ENCODE assay signal across 1 cellular context in the genomic region with DNA sequence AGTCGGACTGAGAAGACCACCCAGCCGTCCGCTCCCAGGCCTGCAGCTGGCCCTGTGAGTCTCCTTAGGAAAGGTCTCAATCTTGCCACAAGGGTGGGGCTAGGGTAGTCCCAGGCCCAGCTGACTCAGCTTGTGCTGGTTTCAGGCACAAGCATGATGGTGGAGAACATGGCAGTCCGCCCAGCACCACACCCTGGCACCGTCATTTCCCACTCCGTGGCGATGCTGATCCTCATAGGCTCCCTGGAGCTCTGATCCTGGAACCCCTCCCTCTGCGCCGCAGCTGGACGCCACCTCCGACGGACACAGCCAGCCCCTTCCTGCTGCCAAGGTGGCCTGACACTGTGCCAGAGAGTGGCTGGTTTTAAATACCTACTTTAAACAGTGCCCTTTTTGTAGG.
TF ChIP-seq lines count a peak whose summit lies in the region.

No MANE protein-coding gene starts in this region.

TF ChIP-seq in K562, 482 proteins besides CTCF, POLR2A, EP300 and RAD21:
- TF ChIP-seq ZNF133 (CRISPR knock-in tag; IDR thresholded peaks at IDR 0.05): no peak
- TF ChIP-seq FOXA1 (IDR thresholded peaks at IDR 0.05; ENCODE audit: borderline replicate concordance): no peak
- TF ChIP-seq PPARD (CRISPR knock-in tag; IDR thresholded peaks at IDR 0.05): no peak
- no peak for TF ChIP-seq ILK (tag; IDR thresholded peaks at IDR 0.05; ENCODE audit: borderline replicate concordance, low read depth)
- TF ChIP-seq, protein P1, sequence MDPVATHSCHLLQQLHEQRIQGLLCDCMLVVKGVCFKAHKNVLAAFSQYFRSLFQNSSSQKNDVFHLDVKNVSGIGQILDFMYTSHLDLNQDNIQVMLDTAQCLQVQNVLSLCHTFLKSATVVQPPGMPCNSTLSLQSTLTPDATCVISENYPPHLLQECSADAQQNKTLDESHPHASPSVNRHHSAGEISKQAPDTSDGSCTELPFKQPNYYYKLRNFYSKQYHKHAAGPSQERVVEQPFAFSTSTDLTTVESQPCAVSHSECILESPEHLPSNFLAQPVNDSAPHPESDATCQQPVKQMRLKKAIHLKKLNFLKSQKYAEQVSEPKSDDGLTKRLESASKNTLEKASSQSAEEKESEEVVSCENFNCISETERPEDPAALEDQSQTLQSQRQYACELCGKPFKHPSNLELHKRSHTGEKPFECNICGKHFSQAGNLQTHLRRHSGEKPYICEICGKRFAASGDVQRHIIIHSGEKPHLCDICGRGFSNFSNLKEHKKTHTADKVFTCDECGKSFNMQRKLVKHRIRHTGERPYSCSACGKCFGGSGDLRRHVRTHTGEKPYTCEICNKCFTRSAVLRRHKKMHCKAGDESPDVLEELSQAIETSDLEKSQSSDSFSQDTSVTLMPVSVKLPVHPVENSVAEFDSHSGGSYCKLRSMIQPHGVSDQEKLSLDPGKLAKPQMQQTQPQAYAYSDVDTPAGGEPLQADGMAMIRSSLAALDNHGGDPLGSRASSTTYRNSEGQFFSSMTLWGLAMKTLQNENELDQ (CRISPR knock-in tag; IDR thresholded peaks at IDR 0.05; ENCODE audit: borderline replicate concordance): no peak
- TF ChIP-seq CTBP1 (IDR thresholded peaks at IDR 0.05; ENCODE audit: borderline replicate concordance): no peak
- TF ChIP-seq, protein P2, sequence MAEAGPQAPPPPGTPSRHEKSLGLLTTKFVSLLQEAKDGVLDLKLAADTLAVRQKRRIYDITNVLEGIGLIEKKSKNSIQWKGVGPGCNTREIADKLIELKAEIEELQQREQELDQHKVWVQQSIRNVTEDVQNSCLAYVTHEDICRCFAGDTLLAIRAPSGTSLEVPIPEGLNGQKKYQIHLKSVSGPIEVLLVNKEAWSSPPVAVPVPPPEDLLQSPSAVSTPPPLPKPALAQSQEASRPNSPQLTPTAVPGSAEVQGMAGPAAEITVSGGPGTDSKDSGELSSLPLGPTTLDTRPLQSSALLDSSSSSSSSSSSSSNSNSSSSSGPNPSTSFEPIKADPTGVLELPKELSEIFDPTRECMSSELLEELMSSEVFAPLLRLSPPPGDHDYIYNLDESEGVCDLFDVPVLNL (CRISPR knock-in tag; IDR thresholded peaks at IDR 0.05; ENCODE audit: low read depth): no peak
